ENCODE assay signal across 2 cellular contexts in the genomic region with DNA sequence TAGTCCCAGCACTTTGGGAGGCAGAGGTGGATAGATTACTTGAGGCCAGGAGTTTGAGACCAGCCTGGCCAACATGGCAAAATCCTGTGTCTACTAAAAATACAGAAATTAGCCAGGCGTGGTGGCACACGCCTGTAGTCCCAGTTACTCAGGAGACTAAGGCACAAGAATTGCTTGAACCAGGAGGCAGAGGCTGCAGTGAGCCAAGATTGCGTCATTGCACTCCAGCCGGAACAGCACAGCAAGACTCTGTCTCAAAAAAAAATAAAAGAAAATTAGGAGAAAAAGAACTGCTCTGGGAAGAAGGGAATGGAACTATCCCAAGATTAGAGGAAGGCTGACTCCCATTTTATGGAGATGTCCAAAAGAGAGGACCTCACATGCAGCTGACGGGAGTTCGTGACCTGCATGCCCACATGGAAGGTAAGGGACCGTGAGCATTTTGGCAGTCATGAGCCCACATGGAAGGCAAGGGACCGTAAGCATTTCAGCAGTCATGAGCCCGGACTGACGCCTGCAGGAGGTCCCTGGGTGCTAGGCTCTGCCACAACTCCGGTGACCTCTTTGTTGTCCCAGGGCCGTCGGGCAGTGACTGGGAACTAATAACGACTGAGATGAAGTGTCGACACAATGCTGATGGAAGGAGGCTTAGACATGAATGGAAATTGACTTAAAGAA.
A peak's percentile ranks its signal among the peaks of the same experiment; 100 is the strongest.
TF ChIP-seq lines count a peak whose summit lies in the region.

No MANE protein-coding gene starts in this region.

TF ChIP-seq in K562, 482 proteins besides CTCF, POLR2A, EP300 and RAD21:
- TF ChIP-seq CEBPG (CRISPR knock-in tag; IDR thresholded peaks at IDR 0.05): no peak
- TF ChIP-seq CEBPG (tag; conservative IDR thresholded peaks at IDR 0.05 in 1 of 2, IDR thresholded peaks at IDR 0.05 in 1 of 2): 0 out of 4 replicates have a peak, but pooled peaks of 1 of the 2 experiments have one; percentile 26
- TF ChIP-seq PML (IDR thresholded peaks at IDR 0.05; ENCODE audit: low read length): no peak
- TF ChIP-seq MYC (IDR thresholded peaks at IDR 0.05; ENCODE audit: low read depth, low read length): 0 out of 2 replicates have a peak, but pooled peaks have one; percentile 24
- TF ChIP-seq MYC (CRISPR knock-in tag; IDR thresholded peaks at IDR 0.05; ENCODE audit: borderline replicate concordance, low read depth): no peak
- peak; percentile 73; the same call in 1 of the 2 replicates for TF ChIP-seq ZNF121 (CRISPR knock-in tag; conservative IDR thresholded peaks at IDR 0.05)
- TF ChIP-seq CEBPB (tag; IDR thresholded peaks at IDR 0.05): peak; percentile 76
- peak in 1 of 2 experiments; percentile 90 for TF ChIP-seq NCOA2 (IDR thresholded peaks at IDR 0.05; ENCODE audit: partially characterized antibody in 2 of 2)
- TF ChIP-seq BCOR (IDR thresholded peaks at IDR 0.05): peak; percentile 23; the same call in 1 of the 2 replicates
- TF ChIP-seq, protein P1, sequence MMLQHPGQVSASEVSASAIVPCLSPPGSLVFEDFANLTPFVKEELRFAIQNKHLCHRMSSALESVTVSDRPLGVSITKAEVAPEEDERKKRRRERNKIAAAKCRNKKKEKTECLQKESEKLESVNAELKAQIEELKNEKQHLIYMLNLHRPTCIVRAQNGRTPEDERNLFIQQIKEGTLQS (IDR thresholded peaks at IDR 0.05): peak; percentile 64
- TF ChIP-seq, protein P1 (CRISPR knock-in tag; conservative IDR thresholded peaks at IDR 0.05): no peak
- TF ChIP-seq PTBP1 (IDR thresholded peaks at IDR 0.05; ENCODE audit: low read depth, low read length): no peak
- no peak for TF ChIP-seq TOE1 (IDR thresholded peaks at IDR 0.05; ENCODE audit: borderline replicate concordance)
- TF ChIP-seq TOE1 (CRISPR knock-in tag; IDR thresholded peaks at IDR 0.05; ENCODE audit: borderline replicate concordance, low read depth): no peak
- no peak for TF ChIP-seq SIN3B (IDR thresholded peaks at IDR 0.05; ENCODE audit: low read depth)
- TF ChIP-seq BDP1 (IDR thresholded peaks at IDR 0.05; ENCODE audit: insufficient read depth, insufficient read length): no peak

TF ChIP-seq in SK-N-SH, 30 proteins besides CTCF, POLR2A, EP300 and RAD21:
- no peak for TF ChIP-seq RFX5 (IDR thresholded peaks at IDR 0.05; ENCODE audit: low read length)
- no peak for TF ChIP-seq TCF12 (IDR thresholded peaks at IDR 0.05)
- TF ChIP-seq MEF2A (IDR thresholded peaks at IDR 0.05; ENCODE audit: borderline replicate concordance, low read depth): no peak
